22 cellular contexts compared by ENCODE assay signal in genomic region chr13:114145722-114146121, GRCh38. TPM values are rescaled to one million over a fixed set of nuclear protein-coding genes. Genes with fewer than 3 reads are reported as not detected.
DNase-seq lines count a peak whose midpoint lies in the region; ATAC-seq and TF ChIP-seq lines count a peak whose summit lies in the region.
"Had no signal": no experiment of that assay in that cellular context is flagged by ENCODE, and none has a peak within 500 bp of the region (broad histone marks: within the 10 kb centered on the region; RNA-seq: fewer than 3 reads in every experiment).

No MANE protein-coding gene starts in this region.

- no peak for TF ChIP-seq CTCF in CD4-positive, alpha-beta T cell (IDR thresholded peaks at IDR 0.05)
- TF ChIP-seq CTCF in nephron progenitor cell (IDR thresholded peaks at IDR 0.05) (no peak), gastroesophageal sphincter (IDR thresholded peaks at IDR 0.05) (no peak)

- CTCF ChIA-PET in CD4-positive, alpha-beta T cell (lab: Charles Lee): interaction anchor here (2.2 kb wide), 1 partner anchor 35 kb away, joined by 7 read pairs; no protein-coding TSS in a partner anchor

- H3K4me1 Mint-ChIP-seq in T-helper 2 cell treated with Interferon-gamma antibody and Interleukin-4, amounts not matched to agents 5 μg/mL and 100 μg/mL, for 36 hours (ENCODE audit: low read depth): peaks cover 57% of the 10 kb centered on the region
- peaks cover 57% of the 10 kb centered on the region for H3K4me1 Mint-ChIP-seq in CD4-positive, alpha-beta T cell (ENCODE audit: low read depth)
- H3K4me1 Mint-ChIP-seq in activated T-helper 1 cell treated with anti-CD3 and anti-CD28 coated beads, Interleukin-12 subunit alpha, Interleukin-12 subunit beta, Interleukin-2, Interleukin-4 antibody, amounts not matched to agents 30 ng/mL and 10 ng/mL and 1 ng/mL, durations not matched to agents 14 hours and 24 hours and 36 hours (ENCODE audit: low read depth): peaks cover 57% of the 10 kb centered on the region
- peaks cover 30% of the 10 kb centered on the region for H3K4me1 Mint-ChIP-seq in nephron progenitor cell

- no peaks in the 10 kb centered on the region for H3K27me3 ChIP-seq in CD4-positive, alpha-beta T cell (ENCODE audit: control insufficient read depth, insufficient read depth, low read length)
- H3K27me3 ChIP-seq in gastroesophageal sphincter: no peaks in the 10 kb centered on the region
- H3K27me3 ChIP-seq: cardiac muscle cell, esophagus muscularis mucosa, SJSA1 had no signal

- intact Hi-C loops in CD4-positive, alpha-beta T cell (cut with DNase I, micrococcal nuclease): loop anchor here in 1 of 2 experiments (5.0 kb wide), 1 partner anchor 33 kb away; no protein-coding TSS in a partner anchor
- intact Hi-C loops in activated T-helper 1 cell treated with anti-CD3 and anti-CD28 coated beads, Interleukin-12 subunit alpha, Interleukin-12 subunit beta, Interleukin-2, Interleukin-4 antibody, amounts not matched to agents 30 ng/mL and 10 ng/mL and 1 ng/mL, durations not matched to agents 14 hours and 24 hours and 36 hours (cut with micrococcal nuclease): loop anchor here (5.0 kb wide), 2 partner anchors 33 to 328 kb away; no protein-coding TSS in a partner anchor

- no peak overlapping the region for H3K4me3 ChIP-seq in gastroesophageal sphincter
- H3K4me3 ChIP-seq: cardiac muscle cell, esophagus muscularis mucosa, lower lobe of right lung, SJSA1, skin epidermis had no signal

- H3K4me3 Mint-ChIP-seq in T-helper 2 cell treated with Interferon-gamma antibody and Interleukin-4, amounts not matched to agents 5 μg/mL and 100 μg/mL, for 36 hours: peak overlapping the region; percentile 30
- peak overlapping the region; percentile 7 for H3K4me3 Mint-ChIP-seq in CD4-positive, alpha-beta T cell
- H3K4me3 Mint-ChIP-seq in activated T-helper 1 cell treated with anti-CD3 and anti-CD28 coated beads, Interleukin-12 subunit alpha, Interleukin-12 subunit beta, Interleukin-2, Interleukin-4 antibody, amounts not matched to agents 30 ng/mL and 10 ng/mL and 1 ng/mL, durations not matched to agents 14 hours and 24 hours and 36 hours: peak overlapping the region; percentile 56
- no peak overlapping the region for H3K4me3 Mint-ChIP-seq in nephron progenitor cell

- H3K27me3 Mint-ChIP-seq in T-helper 2 cell treated with Interferon-gamma antibody and Interleukin-4, amounts not matched to agents 5 μg/mL and 100 μg/mL, for 36 hours (ENCODE audit: low read depth): peaks cover 15% of the 10 kb centered on the region
- H3K27me3 Mint-ChIP-seq in CD4-positive, alpha-beta T cell: no peaks in the 10 kb centered on the region
- H3K27me3 Mint-ChIP-seq in activated T-helper 1 cell treated with anti-CD3 and anti-CD28 coated beads, Interleukin-12 subunit alpha, Interleukin-12 subunit beta, Interleukin-2, Interleukin-4 antibody, amounts not matched to agents 30 ng/mL and 10 ng/mL and 1 ng/mL, durations not matched to agents 14 hours and 24 hours and 36 hours (ENCODE audit: insufficient read depth): peaks cover 2% of the 10 kb centered on the region
- H3K27me3 Mint-ChIP-seq in nephron progenitor cell (ENCODE audit: low read depth, poor library complexity): peaks cover 3% of the 10 kb centered on the region

- no peak for TF ChIP-seq POLR2A in gastroesophageal sphincter (IDR thresholded peaks at IDR 0.05)

- H3K4me1 ChIP-seq in gastroesophageal sphincter: peaks cover 0 to 12% (median 11%) of the 10 kb centered on the region in 3 donors
- H3K4me1 ChIP-seq: SJSA1 had no signal

- peak overlapping the region; percentile 19 for H3K27ac Mint-ChIP-seq in T-helper 2 cell treated with Interferon-gamma antibody and Interleukin-4, amounts not matched to agents 5 μg/mL and 100 μg/mL, for 36 hours
- no peak overlapping the region for H3K27ac Mint-ChIP-seq in CD4-positive, alpha-beta T cell
- no peak overlapping the region for H3K27ac Mint-ChIP-seq in activated T-helper 1 cell treated with anti-CD3 and anti-CD28 coated beads, Interleukin-12 subunit alpha, Interleukin-12 subunit beta, Interleukin-2, Interleukin-4 antibody, amounts not matched to agents 30 ng/mL and 10 ng/mL and 1 ng/mL, durations not matched to agents 14 hours and 24 hours and 36 hours
- H3K27ac Mint-ChIP-seq in nephron progenitor cell: peak overlapping the region; percentile 64

- TF ChIP-seq EP300 in gastroesophageal sphincter (IDR thresholded peaks at IDR 0.05): no peak

- no peak overlapping the region for H3K27ac ChIP-seq in CD4-positive, alpha-beta T cell (ENCODE audit: low read depth, low read length)
- H3K27ac ChIP-seq in gastroesophageal sphincter: no peak overlapping the region
- H3K27ac ChIP-seq: cardiac muscle cell, esophagus muscularis mucosa, lower lobe of right lung, SJSA1 had no signal

- no peak for ATAC-seq in CD4-positive, alpha-beta T cell (ENCODE audit: poor library complexity)
- ATAC-seq in gastroesophageal sphincter (no peak), HG03045 (IDR thresholded peaks at IDR 0.05; ENCODE audit: unreplicated experiment) (no peak), GM21528 (IDR thresholded peaks at IDR 0.05; ENCODE audit: low FRiP score, unreplicated experiment) (no peak)
- ATAC-seq: lower lobe of right lung, PC-3 had no signal

- WGBS in gastroesophageal sphincter (ENCODE audit: low coverage in 1 of 2), 2 donors: 94 to 95% methylated on average over 10 to 14 of the region's 14 CpGs

- DNase-seq in T-helper 2 cell treated with Interferon-gamma antibody and Interleukin-4, amounts not matched to agents 5 μg/mL and 100 μg/mL, for 36 hours (ENCODE audit: low spot score): no peak
- no peak for DNase-seq in T-helper 2 cell
- peak in 1 of 10 experiments; percentile 33 for DNase-seq in CD4-positive, alpha-beta T cell
- DNase-seq in activated T-helper 1 cell treated with anti-CD3 and anti-CD28 coated beads, Interleukin-12 subunit alpha, Interleukin-12 subunit beta, Interleukin-2, Interleukin-4 antibody, amounts not matched to agents 30 ng/mL and 10 ng/mL and 1 ng/mL, durations not matched to agents 14 hours and 24 hours and 36 hours (ENCODE audit: low spot score): no peak
- DNase-seq in nephron progenitor cell: no peak
- DNase-seq: DMS79; lower lobe of right lung; NCI-H2107; PC-3; stimulated activated CD4-positive, alpha-beta T cell treated with anti-CD3 and anti-CD28 coated beads, Interleukin-2, amount 100 ng/mL, for 48 hours; T-helper 9 cell had no signal

- POLR2A ChIA-PET in CD4-positive, alpha-beta T cell (lab: Charles Lee): interaction anchor here (1.9 to 5.4 kb wide), 2 partner anchors 16 kb away, joined by 16 to 138 read pairs; partner anchors contain the start of gene RASA3

- H3K36me3 Mint-ChIP-seq in T-helper 2 cell treated with Interferon-gamma antibody and Interleukin-4, amounts not matched to agents 5 μg/mL and 100 μg/mL, for 36 hours (ENCODE audit: low read depth): peaks cover 10% of the 10 kb centered on the region
- H3K36me3 Mint-ChIP-seq in CD4-positive, alpha-beta T cell (ENCODE audit: low read depth): peaks cover 6% of the 10 kb centered on the region
- H3K36me3 Mint-ChIP-seq in activated T-helper 1 cell treated with anti-CD3 and anti-CD28 coated beads, Interleukin-12 subunit alpha, Interleukin-12 subunit beta, Interleukin-2, Interleukin-4 antibody, amounts not matched to agents 30 ng/mL and 10 ng/mL and 1 ng/mL, durations not matched to agents 14 hours and 24 hours and 36 hours (ENCODE audit: low read depth): peaks cover 2% of the 10 kb centered on the region
- no peaks in the 10 kb centered on the region for H3K36me3 Mint-ChIP-seq in nephron progenitor cell (ENCODE audit: low read depth)
- H3K36me3 Mint-ChIP-seq: CD14-positive monocyte had no signal

- H3K9me3 Mint-ChIP-seq in T-helper 2 cell treated with Interferon-gamma antibody and Interleukin-4, amounts not matched to agents 5 μg/mL and 100 μg/mL, for 36 hours: no peaks in the 10 kb centered on the region
- H3K9me3 Mint-ChIP-seq in CD4-positive, alpha-beta T cell: no peaks in the 10 kb centered on the region
- H3K9me3 Mint-ChIP-seq in activated T-helper 1 cell treated with anti-CD3 and anti-CD28 coated beads, Interleukin-12 subunit alpha, Interleukin-12 subunit beta, Interleukin-2, Interleukin-4 antibody, amounts not matched to agents 30 ng/mL and 10 ng/mL and 1 ng/mL, durations not matched to agents 14 hours and 24 hours and 36 hours: no peaks in the 10 kb centered on the region
- H3K9me3 Mint-ChIP-seq in nephron progenitor cell: no peaks in the 10 kb centered on the region

- H3K36me3 ChIP-seq in gastroesophageal sphincter: no peaks in the 10 kb centered on the region
- H3K36me3 ChIP-seq: cardiac muscle cell, esophagus muscularis mucosa, lower lobe of right lung, SJSA1 had no signal

- no peaks in the 10 kb centered on the region for H3K9me3 ChIP-seq in CD4-positive, alpha-beta T cell (ENCODE audit: control insufficient read depth, low read length)
- no peaks in the 10 kb centered on the region for H3K9me3 ChIP-seq in gastroesophageal sphincter
- H3K9me3 ChIP-seq: esophagus muscularis mucosa, lower lobe of right lung, SJSA1 had no signal

RNA-seq across cellular contexts. Expression of gene RASA3, which starts 13.3 kb away (rescaled TPM):
- total RNA-seq in CD4-positive, alpha-beta T cell: 100 to 1,000 TPM; 181 to 184 TPM
- total RNA-seq in activated T-helper 1 cell treated with anti-CD3 and anti-CD28 coated beads, Interleukin-12 subunit alpha, Interleukin-12 subunit beta, Interleukin-2, Interleukin-4 antibody, amounts not matched to agents 30 ng/mL and 10 ng/mL and 1 ng/mL, durations not matched to agents 14 hours and 24 hours and 36 hours: 22.9 and 23.5 TPM in 2 replicates
- 10 to 100 TPM; 25.0 to 43.1 (median 30.2) TPM for total RNA-seq in gastroesophageal sphincter

RNA-seq across cellular contexts. Expression of gene CFAP97D2, which starts 33.3 kb away (rescaled TPM):
- under 1 TPM; 0.47 to 0.52 TPM for total RNA-seq in CD4-positive, alpha-beta T cell
- total RNA-seq in activated T-helper 1 cell treated with anti-CD3 and anti-CD28 coated beads, Interleukin-12 subunit alpha, Interleukin-12 subunit beta, Interleukin-2, Interleukin-4 antibody, amounts not matched to agents 30 ng/mL and 10 ng/mL and 1 ng/mL, durations not matched to agents 14 hours and 24 hours and 36 hours: not detected in 2 replicates
- not detected for total RNA-seq in gastroesophageal sphincter
- total RNA-seq: A172, cardiac muscle cell, esophagus muscularis mucosa, PC-3, posterior vena cava, temporal lobe had no signal

Comparison
In these comparisons a context has a peak if more than half of its experiments do, and no peak if none do; other contexts are left out.
1. H3K27ac Mint-ChIP-seq: peak in T-helper 2 cell treated with Interferon-gamma antibody and Interleukin-4, amounts not matched to agents 5 μg/mL and 100 μg/mL, for 36 hours (single experiment) and nephron progenitor cell (single experiment); none in CD4-positive, alpha-beta T cell (single experiment) and activated T-helper 1 cell treated with anti-CD3 and anti-CD28 coated beads, Interleukin-12 subunit alpha, Interleukin-12 subunit beta, Interleukin-2, Interleukin-4 antibody, amounts not matched to agents 30 ng/mL and 10 ng/mL and 1 ng/mL, durations not matched to agents 14 hours and 24 hours and 36 hours (single experiment).